30 cellular contexts compared by ENCODE assay signal in the genomic region with DNA sequence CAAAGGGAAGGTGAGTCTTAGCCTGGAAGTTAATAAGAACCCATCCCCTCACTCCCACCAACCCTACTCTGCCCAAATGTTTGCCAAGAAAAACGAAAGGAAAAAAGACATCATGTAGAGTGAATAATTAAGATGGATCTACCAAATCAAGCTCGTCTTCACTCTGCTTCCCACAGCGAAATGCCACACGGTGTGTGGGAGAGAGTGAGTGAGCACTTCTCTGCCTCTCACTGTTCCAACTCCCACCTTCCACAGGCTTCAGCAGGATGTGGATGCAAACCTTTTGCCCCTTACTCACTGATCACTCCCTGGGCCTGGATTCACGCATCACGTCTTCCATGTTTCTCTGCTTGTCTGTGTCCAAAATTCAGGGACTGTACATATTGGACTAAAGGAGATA.
DNase-seq lines count a peak whose midpoint lies in the region; ATAC-seq and TF ChIP-seq lines count a peak whose summit lies in the region.
"Had no signal": no experiment of that assay in that cellular context is flagged by ENCODE, and none has a peak within 500 bp of the region (broad histone marks: within the 10 kb centered on the region; RNA-seq: fewer than 3 reads in every experiment).

No MANE protein-coding gene starts in this region.

- CTCF ChIA-PET in SK-N-SH (lab: Yijun Ruan, JAX): no interaction called here

- H3K27ac ChIP-seq in SK-N-SH (ENCODE audit: low read depth in 2 of 2, low read length in 1 of 2) (peak overlapping the region in 1 of 2 experiments; percentile 99; a peak in 2 of 4 replicates), brain microvascular endothelial cell (peak overlapping the region; percentile 73), mesodermal cell (ENCODE audit: low read depth, low read length, severe bottlenecking) (peak overlapping the region; percentile 45), temporal lobe (ENCODE audit: low read depth, low read length) (peak overlapping the region; percentile 54)
- H3K27ac ChIP-seq: 22Rv1, esophagus squamous epithelium, pancreas, Peyer's patch, right lobe of liver, transverse colon had no signal

- DNase-seq in SK-N-SH (no peak), brain microvascular endothelial cell (no peak), islet precursor cell (no peak), GM20000 (ENCODE audit: low spot score) (no peak), NCI-H345 (lab: John Stamatoyannopoulos, UW) (no peak)
- DNase-seq: activated CD4-positive, alpha-beta T cell treated with anti-CD3 and anti-CD28 coated beads for 1 hour; activated CD8-positive, alpha-beta T cell treated with anti-CD3 and anti-CD28 coated beads for 36 hours; activated effector memory CD4-positive, alpha-beta T cell treated with anti-CD3 and anti-CD28 coated beads, Interleukin-2, amount 50 U/mL, for 16 hours; activated naive CD8-positive, alpha-beta T cell treated with anti-CD3 and anti-CD28 coated beads, Interleukin-2, amount 10 ng/mL, durations not matched to agents 7 days and 5 days; AML-193; CD8-positive, alpha-beta T cell; cortex of kidney; DMS153; endodermal cell; esophagus squamous epithelium; GOT3; mesendoderm; naive thymus-derived CD4-positive, alpha-beta T cell; NCI-H1694; NCI-H524 treated with DMSO at 0.1 percent for 48 hours; pancreas; Peyer's patch; right lobe of liver; stimulated activated naive CD8-positive, alpha-beta T cell treated with anti-CD3 and anti-CD28 coated beads, Interleukin-15, amount 100 ng/mL, for 72 hours; transverse colon had no signal

- 94% methylated on average over 6 of the region's 6 CpGs for WGBS in SK-N-SH (ENCODE audit: low lambda C conversion rate)
- 100% methylated on average over 3 to 4 of the region's 6 CpGs for WGBS in mesodermal cell (ENCODE audit: insufficient coverage in 2 of 2), 2 experiments

- H3K4me1 ChIP-seq in SK-N-SH (ENCODE audit: control insufficient read depth in 1 of 2, insufficient read depth in 2 of 2, low read depth in 1 of 2, low read length in 1 of 2) (peaks cover 5 to 40% of the 10 kb centered on the region in 2 experiments; a peak in 3 of 4 replicates), mesodermal cell (ENCODE audit: control insufficient read depth, insufficient read depth, low read length, poor library complexity, severe bottlenecking) (peaks cover 41% of the 10 kb centered on the region)
- H3K4me1 ChIP-seq: breast epithelium, esophagus squamous epithelium, pancreas, Peyer's patch, right lobe of liver, transverse colon had no signal

- H3K9me2 ChIP-seq in SK-N-SH: no peaks in the 10 kb centered on the region

- peaks cover 41% of the 10 kb centered on the region for H3F3A ChIP-seq in SK-N-SH (replicated peaks; ENCODE audit: insufficient read depth)

- peak overlapping the region; percentile 33; the same call in 1 of the 2 replicates for H3K9ac ChIP-seq in SK-N-SH

- peak overlapping the region; percentile 74 for H3K4me2 ChIP-seq in SK-N-SH

- in situ Hi-C loops in brain microvascular endothelial cell (cut with HindIII; ENCODE audit: low pct_ligation_motif_present, low sequenced_read_pairs): loop anchor here (25.0 kb wide), 1 partner anchor 300 kb away; no protein-coding TSS in a partner anchor

- no peaks in the 10 kb centered on the region for H4K20me1 ChIP-seq in SK-N-SH (ENCODE audit: insufficient read depth)

- no peak for ATAC-seq in SK-N-SH treated with all-trans-retinoic acid at 6 μM for 48 hours
- ATAC-seq: activated CD8-positive, alpha-beta T cell treated with anti-CD3 and anti-CD28 coated beads for 36 hours; CD8-positive, alpha-beta T cell; naive thymus-derived CD4-positive, alpha-beta T cell; pancreas; right lobe of liver; stimulated activated naive CD8-positive, alpha-beta T cell treated with anti-CD3 and anti-CD28 coated beads, Interleukin-15, amount 100 ng/mL, for 72 hours had no signal

- H3K27me3 ChIP-seq in SK-N-SH (ENCODE audit: insufficient read depth) (no peaks in the 10 kb centered on the region), brain microvascular endothelial cell (replicated peaks) (no peaks in the 10 kb centered on the region)
- H3K27me3 ChIP-seq: breast epithelium, esophagus squamous epithelium, pancreas, Peyer's patch, right lobe of liver, transverse colon had no signal

- no peak for TF ChIP-seq CTCF in SK-N-SH (IDR thresholded peaks at IDR 0.05)
- TF ChIP-seq CTCF in brain microvascular endothelial cell (IDR thresholded peaks at IDR 0.05; ENCODE audit: low read depth, low read length, missing control alignments): no peak
- TF ChIP-seq CTCF in GM20000 (IDR thresholded peaks at IDR 0.05; ENCODE audit: extremely low read depth, missing control alignments): no peak

- TF ChIP-seq EP300 in SK-N-SH (IDR thresholded peaks at IDR 0.05; ENCODE audit: borderline replicate concordance in 1 of 2, low read depth in 1 of 2, low read length in 1 of 2): no peak

- H3K36me3 ChIP-seq in SK-N-SH (replicated peaks in 1 of 2; ENCODE audit: control insufficient read depth in 1 of 2, insufficient read depth in 2 of 2, low read length in 1 of 2) (peaks cover 19 to 20% of the 10 kb centered on the region in 2 experiments), brain microvascular endothelial cell (replicated peaks) (no peaks in the 10 kb centered on the region), mesodermal cell (ENCODE audit: control insufficient read depth, insufficient read depth, low read length) (no peaks in the 10 kb centered on the region)
- H3K36me3 ChIP-seq: breast epithelium, esophagus squamous epithelium, pancreas, Peyer's patch, right lobe of liver, transverse colon had no signal

- no peak overlapping the region for H2AFZ ChIP-seq in SK-N-SH (ENCODE audit: low read depth)

- H3K9me3 ChIP-seq in SK-N-SH (no peaks in the 10 kb centered on the region), mesodermal cell (ENCODE audit: control insufficient read depth, low read length) (no peaks in the 10 kb centered on the region)
- H3K9me3 ChIP-seq: breast epithelium, esophagus squamous epithelium, pancreas, Peyer's patch, right lobe of liver, transverse colon had no signal

- POLR2A ChIA-PET in SK-N-SH (lab: Yijun Ruan, JAX): no interaction called here

- TF ChIP-seq RAD21 in SK-N-SH (IDR thresholded peaks at IDR 0.05; ENCODE audit: low read length): no peak

- H3K4me3 ChIP-seq in SK-N-SH (ENCODE audit: low read depth in 2 of 2, low read length in 1 of 2): no peak overlapping the region
- H3K4me3 ChIP-seq in brain microvascular endothelial cell (ENCODE audit: low read depth, low read length): no peak overlapping the region
- no peak overlapping the region for H3K4me3 ChIP-seq in mesodermal cell (ENCODE audit: extremely low read depth, insufficient read depth, low read length, poor library complexity, severe bottlenecking)
- H3K4me3 ChIP-seq: breast epithelium, esophagus squamous epithelium, pancreas, Peyer's patch, right lobe of liver, transverse colon had no signal

- no peaks in the 10 kb centered on the region for H3K79me2 ChIP-seq in SK-N-SH (ENCODE audit: insufficient read depth)

TF ChIP-seq in SK-N-SH, 30 proteins besides CTCF, POLR2A, EP300 and RAD21:
- TF ChIP-seq GATA2 (CRISPR knock-in tag; IDR thresholded peaks at IDR 0.05): no peak
- TF ChIP-seq FOXJ3 (CRISPR knock-in tag; IDR thresholded peaks at IDR 0.05): no peak
- no peak for TF ChIP-seq SIN3A (IDR thresholded peaks at IDR 0.05; ENCODE audit: borderline replicate concordance, low read depth, low read length)
- no peak for TF ChIP-seq FOSL2 (IDR thresholded peaks at IDR 0.05; ENCODE audit: borderline replicate concordance, low read depth)
- no peak for TF ChIP-seq NFIC (IDR thresholded peaks at IDR 0.05; ENCODE audit: borderline replicate concordance)
- TF ChIP-seq TEAD4 (IDR thresholded peaks at IDR 0.05; ENCODE audit: borderline replicate concordance, insufficient read depth): no peak

TF ChIP-seq in SK-N-SH treated with all-trans-retinoic acid at 6 μM for 48 hours, 23 proteins besides CTCF, POLR2A, EP300 and RAD21:
- no peak for TF ChIP-seq SNAI2 (CRISPR knock-in tag; IDR thresholded peaks at IDR 0.05)
- no peak for TF ChIP-seq ISL1 (CRISPR knock-in tag; IDR thresholded peaks at IDR 0.05)
- TF ChIP-seq, protein P1, sequence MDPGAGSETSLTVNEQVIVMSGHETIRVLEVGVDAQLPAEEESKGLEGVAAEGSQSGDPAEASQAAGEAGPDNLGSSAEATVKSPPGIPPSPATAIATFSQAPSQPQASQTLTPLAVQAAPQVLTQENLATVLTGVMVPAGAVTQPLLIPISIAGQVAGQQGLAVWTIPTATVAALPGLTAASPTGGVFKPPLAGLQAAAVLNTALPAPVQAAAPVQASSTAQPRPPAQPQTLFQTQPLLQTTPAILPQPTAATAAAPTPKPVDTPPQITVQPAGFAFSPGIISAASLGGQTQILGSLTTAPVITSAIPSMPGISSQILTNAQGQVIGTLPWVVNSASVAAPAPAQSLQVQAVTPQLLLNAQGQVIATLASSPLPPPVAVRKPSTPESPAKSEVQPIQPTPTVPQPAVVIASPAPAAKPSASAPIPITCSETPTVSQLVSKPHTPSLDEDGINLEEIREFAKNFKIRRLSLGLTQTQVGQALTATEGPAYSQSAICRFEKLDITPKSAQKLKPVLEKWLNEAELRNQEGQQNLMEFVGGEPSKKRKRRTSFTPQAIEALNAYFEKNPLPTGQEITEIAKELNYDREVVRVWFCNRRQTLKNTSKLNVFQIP (CRISPR knock-in tag; IDR thresholded peaks at IDR 0.05; ENCODE audit: borderline replicate concordance, low read depth): no peak
- TF ChIP-seq RARB (CRISPR knock-in tag; IDR thresholded peaks at IDR 0.05): no peak
- no peak for TF ChIP-seq ZC3H10 (CRISPR knock-in tag; IDR thresholded peaks at IDR 0.05)
- no peak for TF ChIP-seq ESRRG (CRISPR knock-in tag; IDR thresholded peaks at IDR 0.05)
- TF ChIP-seq ZFP3 (CRISPR knock-in tag; IDR thresholded peaks at IDR 0.05): no peak
- TF ChIP-seq GLIS3 (CRISPR knock-in tag; IDR thresholded peaks at IDR 0.05): no peak
- TF ChIP-seq ZNF565 (CRISPR knock-in tag; conservative IDR thresholded peaks at IDR 0.05; ENCODE audit: low read depth): no peak
TF ChIP-seq in SK-N-SH treated with all-trans-retinoic acid at 6 μM for 48 hours: peak in this region for 0.
